Comparison of ENCODE assay signal across 9 cellular contexts in genomic region chr22:49979587-49980264, GRCh38. TPM values are rescaled to one million over a fixed set of nuclear protein-coding genes. Genes with fewer than 3 reads are reported as not detected.
DNase-seq lines count a peak whose midpoint lies in the region; ATAC-seq and TF ChIP-seq lines count a peak whose summit lies in the region.
"Had no signal": no experiment of that assay in that cellular context is flagged by ENCODE, and none has a peak within 500 bp of the region (broad histone marks: within the 10 kb centered on the region; RNA-seq: fewer than 3 reads in every experiment).

No MANE protein-coding gene starts in this region.

- no peak overlapping the region for H3K4me3 ChIP-seq in MM.1S (ENCODE audit: low read length)
- no peak overlapping the region for H3K4me3 ChIP-seq in kidney epithelial cell (ENCODE audit: low read depth, low read length)

- H3K27me3 ChIP-seq in MM.1S (replicated peaks; ENCODE audit: insufficient read depth, low read length): peaks cover 34% of the 10 kb centered on the region
- H3K27me3 ChIP-seq in kidney epithelial cell (ENCODE audit: control insufficient read depth, insufficient read depth, low read length): peaks cover 15% of the 10 kb centered on the region

- H3K4me1 ChIP-seq in MM.1S (ENCODE audit: low read length): no peaks in the 10 kb centered on the region

- peaks cover 21% of the 10 kb centered on the region for H3K4me1 Mint-ChIP-seq in activated T-helper 17 cell treated with anti-CD3 and anti-CD28 coated beads, Interleukin-2, amount 50 U/mL, for 72 hours
- H3K4me1 Mint-ChIP-seq in T-helper 2 cell treated with Interferon-gamma antibody and Interleukin-4, amounts not matched to agents 5 μg/mL and 100 μg/mL, for 36 hours (ENCODE audit: low read depth): peaks cover 14% of the 10 kb centered on the region

- no peaks in the 10 kb centered on the region for H3K27me3 Mint-ChIP-seq in activated T-helper 17 cell treated with anti-CD3 and anti-CD28 coated beads, Interleukin-2, amount 50 U/mL, for 72 hours
- peaks cover 9% of the 10 kb centered on the region for H3K27me3 Mint-ChIP-seq in T-helper 2 cell treated with Interferon-gamma antibody and Interleukin-4, amounts not matched to agents 5 μg/mL and 100 μg/mL, for 36 hours (ENCODE audit: low read depth)

- H3K4me3 Mint-ChIP-seq in activated T-helper 17 cell treated with anti-CD3 and anti-CD28 coated beads, Interleukin-2, amount 50 U/mL, for 72 hours: peak overlapping the region; percentile 43
- no peak overlapping the region for H3K4me3 Mint-ChIP-seq in T-helper 2 cell treated with Interferon-gamma antibody and Interleukin-4, amounts not matched to agents 5 μg/mL and 100 μg/mL, for 36 hours

- peak overlapping the region; percentile 73 for H3K27ac Mint-ChIP-seq in activated T-helper 17 cell treated with anti-CD3 and anti-CD28 coated beads, Interleukin-2, amount 50 U/mL, for 72 hours
- H3K27ac Mint-ChIP-seq in T-helper 2 cell treated with Interferon-gamma antibody and Interleukin-4, amounts not matched to agents 5 μg/mL and 100 μg/mL, for 36 hours: no peak overlapping the region

- H2AFZ ChIP-seq in MM.1S (ENCODE audit: low read length): no peak overlapping the region

- DNase-seq in NCI-H2171 treated with DMSO at 0.1 percent for 48 hours (lab: John Stamatoyannopoulos, UW): peak; percentile 39
- no peak for DNase-seq in NCI-H2171 (lab: John Stamatoyannopoulos, UW)
- peak; percentile 70 for DNase-seq in MM.1S
- DNase-seq in kidney epithelial cell (ENCODE audit: low read depth): no peak
- DNase-seq in NCI-H510A (lab: John Stamatoyannopoulos, UW): no peak
- no peak for DNase-seq in T-helper 2 cell treated with Interferon-gamma antibody and Interleukin-4, amounts not matched to agents 5 μg/mL and 100 μg/mL, for 36 hours (ENCODE audit: low spot score)

- no peak overlapping the region for H3K9ac ChIP-seq in MM.1S (ENCODE audit: low read length)

- peak; percentile 80 for TF ChIP-seq CTCF in MM.1S (IDR thresholded peaks at IDR 0.05; ENCODE audit: low read length)
- peak; percentile 44 for TF ChIP-seq CTCF in kidney epithelial cell (IDR thresholded peaks at IDR 0.05; ENCODE audit: insufficient read depth, low read length, poor library complexity, severe bottlenecking)

- no peaks in the 10 kb centered on the region for H3K9me2 ChIP-seq in MM.1S (replicated peaks; ENCODE audit: insufficient read depth, low read length)

- H3K9me3 Mint-ChIP-seq in activated T-helper 17 cell treated with anti-CD3 and anti-CD28 coated beads, Interleukin-2, amount 50 U/mL, for 72 hours: peaks cover 5% of the 10 kb centered on the region
- peaks cover 16% of the 10 kb centered on the region for H3K9me3 Mint-ChIP-seq in T-helper 2 cell treated with Interferon-gamma antibody and Interleukin-4, amounts not matched to agents 5 μg/mL and 100 μg/mL, for 36 hours

- no peaks in the 10 kb centered on the region for H4K20me1 ChIP-seq in MM.1S (ENCODE audit: insufficient read depth, low read length)

- H3K36me3 ChIP-seq in MM.1S (replicated peaks; ENCODE audit: insufficient read depth, low read length): no peaks in the 10 kb centered on the region
- H3K36me3 ChIP-seq in kidney epithelial cell (ENCODE audit: control insufficient read depth, insufficient read depth, low read length): no peaks in the 10 kb centered on the region

- peaks cover 31% of the 10 kb centered on the region for H3K36me3 Mint-ChIP-seq in activated T-helper 17 cell treated with anti-CD3 and anti-CD28 coated beads, Interleukin-2, amount 50 U/mL, for 72 hours (ENCODE audit: low read depth)
- H3K36me3 Mint-ChIP-seq in T-helper 2 cell treated with Interferon-gamma antibody and Interleukin-4, amounts not matched to agents 5 μg/mL and 100 μg/mL, for 36 hours (ENCODE audit: low read depth): peaks cover 7% of the 10 kb centered on the region

- ATAC-seq in activated T-helper 17 cell treated with anti-CD3 and anti-CD28 coated beads, Interleukin-2, amount 50 U/mL, for 72 hours (replicated peaks): peak; percentile 35
- ATAC-seq in HG02973 (IDR thresholded peaks at IDR 0.05; ENCODE audit: unreplicated experiment): no peak

- H3F3A ChIP-seq in MM.1S (ENCODE audit: insufficient read depth, low read length): peaks cover 8% of the 10 kb centered on the region

- H3K9me3 ChIP-seq in MM.1S (replicated peaks; ENCODE audit: insufficient read depth, low read length): no peaks in the 10 kb centered on the region

- H3K27ac ChIP-seq in MM.1S (ENCODE audit: low read length): no peak overlapping the region

- no peaks in the 10 kb centered on the region for H3K79me2 ChIP-seq in MM.1S (ENCODE audit: low read length)

- H3K4me2 ChIP-seq in MM.1S (ENCODE audit: low read depth, low read length): no peak overlapping the region

RNA-seq across cellular contexts. Expression of gene PIM3, which starts 19.2 kb away (rescaled TPM):
- total RNA-seq in activated T-helper 17 cell treated with anti-CD3 and anti-CD28 coated beads, Interleukin-2, amount 50 U/mL, for 72 hours: 100 to 1,000 TPM in 1 of 2 donors, 10 to 100 TPM in 1; 94.8 to 235 TPM
- total RNA-seq in kidney epithelial cell: 66.9 and 77.3 TPM in 2 replicates

RNA-seq across cellular contexts. Expression of gene IL17REL, which starts 32.8 kb away (rescaled TPM):
- under 1 TPM; 0.09 to 0.42 TPM for total RNA-seq in activated T-helper 17 cell treated with anti-CD3 and anti-CD28 coated beads, Interleukin-2, amount 50 U/mL, for 72 hours
- total RNA-seq in kidney epithelial cell: not detected in 2 replicates
- total RNA-seq: skeletal muscle tissue had no signal

Comparison
In these comparisons a context has a peak if more than half of its experiments do, and no peak if none do; other contexts are left out.
1. DNase-seq: peak in NCI-H2171 treated with DMSO at 0.1 percent for 48 hours (single experiment) and MM.1S (single experiment); none in NCI-H2171 (single experiment), kidney epithelial cell (single experiment), NCI-H510A (single experiment) and T-helper 2 cell treated with Interferon-gamma antibody and Interleukin-4, amounts not matched to agents 5 μg/mL and 100 μg/mL, for 36 hours (single experiment).